20 cellular contexts compared by ENCODE assay signal in the genomic region with DNA sequence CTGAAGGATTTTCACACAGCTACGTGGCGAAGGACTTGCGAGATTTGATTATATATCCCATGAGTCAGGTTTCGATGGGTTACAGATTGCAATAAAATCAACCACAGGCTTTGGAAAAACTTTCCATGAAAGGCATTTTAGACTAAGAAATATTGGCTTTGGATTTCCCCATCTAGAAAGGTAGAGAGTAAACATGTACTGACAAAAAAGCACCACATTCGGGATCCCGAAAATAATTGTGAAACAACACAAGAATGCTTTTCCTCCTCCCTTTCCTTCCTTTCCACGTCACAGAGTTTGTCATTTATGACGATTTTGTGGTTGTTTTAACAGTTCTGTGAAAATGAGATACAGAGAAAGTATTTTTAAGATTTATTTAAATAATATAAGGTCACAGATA. TPM values are rescaled to one million over a fixed set of nuclear protein-coding genes. Genes with fewer than 3 reads are reported as not detected.
DNase-seq lines count a peak whose midpoint lies in the region; ATAC-seq, FAIRE-seq and TF ChIP-seq lines count a peak whose summit lies in the region.
"Had no signal": no experiment of that assay in that cellular context is flagged by ENCODE, and none has a peak within 500 bp of the region (broad histone marks: within the 10 kb centered on the region; RNA-seq: fewer than 3 reads in every experiment).

No MANE protein-coding gene starts in this region.

- H3K4me3 Mint-ChIP-seq in osteocyte (ENCODE audit: unreplicated experiment), result no peak overlapping the region
- no peak overlapping the region for H3K4me3 Mint-ChIP-seq in Caco-2 (ENCODE audit: unreplicated experiment)
- H3K4me3 Mint-ChIP-seq in activated CD4-positive, alpha-beta memory T cell treated with anti-CD3 and anti-CD28 coated beads, Interleukin-2, amount 10 ng/mL, durations not matched to agents 7 days and 5 days, result no peak overlapping the region
- H3K4me3 Mint-ChIP-seq: activated T-cell treated with anti-CD3 and anti-CD28 coated beads, Interleukin-2, amount 50 U/mL, for 4 hours had no signal

- H3K36me3 Mint-ChIP-seq in osteocyte (ENCODE audit: unreplicated experiment) (peaks cover 13% of the 10 kb centered on the region), Caco-2 (ENCODE audit: insufficient read depth, unreplicated experiment) (peaks cover 6% of the 10 kb centered on the region)
- H3K36me3 Mint-ChIP-seq in activated CD4-positive, alpha-beta memory T cell treated with anti-CD3 and anti-CD28 coated beads, Interleukin-2, amount 10 ng/mL, durations not matched to agents 7 days and 5 days (ENCODE audit: low read depth), result no peaks in the 10 kb centered on the region

- intact Hi-C loops in Caco-2 (cut with micrococcal nuclease; ENCODE audit: unreplicated experiment), result no loop called here

- H3K27ac Mint-ChIP-seq in osteocyte (ENCODE audit: unreplicated experiment), result peak overlapping the region; percentile 52
- no peak overlapping the region for H3K27ac Mint-ChIP-seq in Caco-2 (ENCODE audit: unreplicated experiment)
- no peak overlapping the region for H3K27ac Mint-ChIP-seq in activated CD4-positive, alpha-beta memory T cell treated with anti-CD3 and anti-CD28 coated beads, Interleukin-2, amount 10 ng/mL, durations not matched to agents 7 days and 5 days

- ATAC-seq in HG03139 (IDR thresholded peaks at IDR 0.05; ENCODE audit: unreplicated experiment), result no peak
- ATAC-seq: activated T-cell treated with anti-CD3 and anti-CD28 coated beads, Interleukin-2, amount 50 U/mL, for 4 hours; gastroesophageal sphincter; lower lobe of right lung had no signal

- H3K27me3 Mint-ChIP-seq in osteocyte (ENCODE audit: unreplicated experiment) (no peaks in the 10 kb centered on the region), Caco-2 (ENCODE audit: insufficient read depth, unreplicated experiment) (no peaks in the 10 kb centered on the region)
- H3K27me3 Mint-ChIP-seq in activated CD4-positive, alpha-beta memory T cell treated with anti-CD3 and anti-CD28 coated beads, Interleukin-2, amount 10 ng/mL, durations not matched to agents 7 days and 5 days, result peaks cover 45% of the 10 kb centered on the region

- 0 out of 2 replicates have a peak, but pooled peaks cover 2% of the 10 kb centered on the region for H3K9me3 ChIP-seq in Caco-2
- H3K9me3 ChIP-seq: gastroesophageal sphincter, lower lobe of right lung, neutrophil had no signal

- no TSS peak for BruUV-seq in Caco-2 (replicated peaks; lab: Mats Ljungman, UMichigan)

- DNase-seq in GM04504 (ENCODE audit: low read depth), result peak; percentile 41
- peak; percentile 33 for DNase-seq in RCC 7860 (ENCODE audit: low spot score)
- DNase-seq in dermis microvascular lymphatic vessel endothelial cell (ENCODE audit: low read depth in 2 of 2), result peak; percentile 84 to 86
- DNase-seq in osteocyte (ENCODE audit: extremely low spot score, unreplicated experiment), result no peak
- no peak for DNase-seq in Caco-2
- no peak for DNase-seq in activated CD4-positive, alpha-beta memory T cell treated with anti-CD3 and anti-CD28 coated beads, Interleukin-2, amount 10 ng/mL, durations not matched to agents 7 days and 5 days
- DNase-seq: activated CD4-positive, alpha-beta T cell treated with anti-CD3 and anti-CD28 coated beads for 1 hour; activated naive CD4-positive, alpha-beta T cell; activated T-cell treated with anti-CD3 and anti-CD28 coated beads, Interleukin-2, amount 50 U/mL, for 4 hours; amniotic stem cell; caudate nucleus; lower lobe of right lung; NCI-H526 treated with DMSO at 0.1 percent for 48 hours; stimulated activated CD4-positive, alpha-beta T cell treated with anti-CD3 and anti-CD28 coated beads, Interleukin-2, amount 100 ng/mL, for 48 hours; stimulated activated naive CD4-positive, alpha-beta T cell treated with Interleukin-2 at 50 U/mL for 16 hours had no signal

- H3K36me3 ChIP-seq in Caco-2 (ENCODE audit: control insufficient read depth, insufficient read depth, low read length), result no peaks in the 10 kb centered on the region
- H3K36me3 ChIP-seq: gastroesophageal sphincter, lower lobe of right lung, neutrophil had no signal

- peaks cover 36% of the 10 kb centered on the region for H3K4me1 ChIP-seq in Caco-2

- TF ChIP-seq CTCF in osteocyte (IDR thresholded peaks at IDR 0.05) (no peak), Caco-2 (IDR thresholded peaks at IDR 0.05; ENCODE audit: insufficient read depth in 1 of 2, low read depth in 1 of 2, low read length in 1 of 2, severe bottlenecking in 1 of 2, unreplicated experiment in 1 of 2) (no peak)

- no peak overlapping the region for H3K4me3 ChIP-seq in Caco-2 (ENCODE audit: low read depth, low read length)
- H3K4me3 ChIP-seq: gastroesophageal sphincter, lower lobe of right lung had no signal

- H3K4me1 Mint-ChIP-seq in osteocyte (ENCODE audit: unreplicated experiment) (peaks cover 76% of the 10 kb centered on the region), Caco-2 (ENCODE audit: low read depth, unreplicated experiment) (peaks cover 22% of the 10 kb centered on the region)
- no peaks in the 10 kb centered on the region for H3K4me1 Mint-ChIP-seq in activated CD4-positive, alpha-beta memory T cell treated with anti-CD3 and anti-CD28 coated beads, Interleukin-2, amount 10 ng/mL, durations not matched to agents 7 days and 5 days

- H3K9me3 Mint-ChIP-seq in osteocyte (ENCODE audit: unreplicated experiment) (no peaks in the 10 kb centered on the region), Caco-2 (ENCODE audit: unreplicated experiment) (no peaks in the 10 kb centered on the region)
- H3K9me3 Mint-ChIP-seq in activated CD4-positive, alpha-beta memory T cell treated with anti-CD3 and anti-CD28 coated beads, Interleukin-2, amount 10 ng/mL, durations not matched to agents 7 days and 5 days, result no peaks in the 10 kb centered on the region
- H3K9me3 Mint-ChIP-seq: activated T-cell treated with anti-CD3 and anti-CD28 coated beads, Interleukin-2, amount 50 U/mL, for 4 hours had no signal

- POLR2A ChIA-PET in Caco-2 (lab: Charles Lee), result no interaction called here
- POLR2A ChIA-PET in activated CD4-positive, alpha-beta memory T cell treated with anti-CD3 and anti-CD28 coated beads, Interleukin-2, amount 10 ng/mL, durations not matched to agents 7 days and 5 days (lab: Charles Lee), result no interaction called here

- FAIRE-seq in RCC 7860 (lab: Jason Lieb, UNC), result peak; percentile 69
- FAIRE-seq: keratinocyte had no signal

- no peaks in the 10 kb centered on the region for H3K27me3 ChIP-seq in Caco-2 (replicated peaks; ENCODE audit: control insufficient read depth, insufficient read depth, low read length)
- H3K27me3 ChIP-seq: gastroesophageal sphincter had no signal

- CTCF ChIA-PET in Caco-2 (lab: Charles Lee), result no interaction called here
- CTCF ChIA-PET in activated CD4-positive, alpha-beta memory T cell treated with anti-CD3 and anti-CD28 coated beads, Interleukin-2, amount 10 ng/mL, durations not matched to agents 7 days and 5 days (lab: Charles Lee), result no interaction called here

RNA-seq across cellular contexts. Expression of a gene that starts 38.5 kb away (rescaled TPM):
- total RNA-seq in dermis microvascular lymphatic vessel endothelial cell (13.4 and 32.7 TPM in 2 replicates), osteocyte (175 and 184 TPM in 2 replicates), Caco-2 (2022) (12.7 and 14.2 TPM in 2 replicates)
- not detected for total RNA-seq in activated CD4-positive, alpha-beta memory T cell treated with anti-CD3 and anti-CD28 coated beads, Interleukin-2, amount 10 ng/mL, durations not matched to agents 7 days and 5 days
- total RNA-seq: activated CD8-positive, alpha-beta memory T cell treated with anti-CD3 and anti-CD28 coated beads for 36 hours; activated T-cell treated with anti-CD3 and anti-CD28 coated beads, Interleukin-2, amount 50 U/mL, for 4 hours had no signal

Comparison
In these comparisons a context has a peak if more than half of its experiments do, and no peak if none do; other contexts are left out.
1. DNase-seq: peak in GM04504 (single experiment), RCC 7860 (single experiment) and dermis microvascular lymphatic vessel endothelial cell (2 of 2); none in osteocyte (single experiment), Caco-2 (0 of 2) and activated CD4-positive, alpha-beta memory T cell treated with anti-CD3 and anti-CD28 coated beads, Interleukin-2, amount 10 ng/mL, durations not matched to agents 7 days and 5 days (single experiment).
2. RNA of a gene that starts 38.5 kb away (total RNA-seq): 175 to 184 TPM in osteocyte, 12.7 to 14.2 TPM in Caco-2 and 13.4 to 32.7 TPM in dermis microvascular lymphatic vessel endothelial cell; not detected in activated CD4-positive, alpha-beta memory T cell treated with anti-CD3 and anti-CD28 coated beads, Interleukin-2, amount 10 ng/mL, durations not matched to agents 7 days and 5 days; every median in the first group is over 10 times any median in the second.